In the genomic region with DNA sequence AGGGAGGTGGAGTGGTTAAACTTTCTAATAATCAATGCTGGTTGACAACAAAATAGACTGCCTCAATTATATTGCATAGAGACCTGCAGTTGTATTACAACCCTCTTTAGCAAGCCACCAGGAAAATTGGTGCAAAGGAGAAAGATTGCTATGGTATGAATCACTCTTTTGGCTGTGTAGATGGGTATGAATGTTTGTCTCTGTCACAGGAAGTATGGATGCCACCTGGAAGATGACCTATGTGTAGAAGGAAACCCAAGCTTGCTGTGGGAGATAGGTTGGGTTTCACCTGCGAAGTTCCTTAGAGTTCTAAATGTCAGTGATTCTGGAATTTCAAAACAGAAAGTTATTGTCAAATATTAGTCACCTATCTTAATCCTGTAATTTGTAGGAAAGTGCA, we compare ENCODE assay signal across 1 cellular context.
TF ChIP-seq lines count a peak whose summit lies in the region.

No MANE protein-coding gene starts in this region.

TF ChIP-seq in IMR-90, 13 proteins besides CTCF, POLR2A, EP300 and RAD21:
- TF ChIP-seq CEBPB (IDR thresholded peaks at IDR 0.05; ENCODE audit: low read depth, low read length) = no peak
- no peak for TF ChIP-seq RFX5 (IDR thresholded peaks at IDR 0.05; ENCODE audit: low read depth, low read length)
- TF ChIP-seq MAFK (IDR thresholded peaks at IDR 0.05; ENCODE audit: low read depth, low read length) = no peak
- no peak for TF ChIP-seq BHLHE40 (IDR thresholded peaks at IDR 0.05; ENCODE audit: low read depth, low read length)
- TF ChIP-seq CHD1 (IDR thresholded peaks at IDR 0.05; ENCODE audit: low read depth, low read length) = no peak
- TF ChIP-seq NFE2L2 (IDR thresholded peaks at IDR 0.05; ENCODE audit: low read depth, low read length) = no peak
- no peak for TF ChIP-seq FOS (IDR thresholded peaks at IDR 0.05; ENCODE audit: low read depth, low read length)
- TF ChIP-seq, protein P1, sequence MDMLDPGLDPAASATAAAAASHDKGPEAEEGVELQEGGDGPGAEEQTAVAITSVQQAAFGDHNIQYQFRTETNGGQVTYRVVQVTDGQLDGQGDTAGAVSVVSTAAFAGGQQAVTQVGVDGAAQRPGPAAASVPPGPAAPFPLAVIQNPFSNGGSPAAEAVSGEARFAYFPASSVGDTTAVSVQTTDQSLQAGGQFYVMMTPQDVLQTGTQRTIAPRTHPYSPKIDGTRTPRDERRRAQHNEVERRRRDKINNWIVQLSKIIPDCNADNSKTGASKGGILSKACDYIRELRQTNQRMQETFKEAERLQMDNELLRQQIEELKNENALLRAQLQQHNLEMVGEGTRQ (IDR thresholded peaks at IDR 0.05; ENCODE audit: low read depth, low read length) = no peak
- TF ChIP-seq MAZ (IDR thresholded peaks at IDR 0.05; ENCODE audit: borderline replicate concordance, low read depth, low read length) = no peak
- no peak for TF ChIP-seq RCOR1 (IDR thresholded peaks at IDR 0.05; ENCODE audit: insufficient replicate concordance, low read length)
- TF ChIP-seq MXI1 (IDR thresholded peaks at IDR 0.05; ENCODE audit: borderline replicate concordance, low read depth, low read length) = no peak
